1 cellular context compared by ENCODE assay signal in the genomic region with DNA sequence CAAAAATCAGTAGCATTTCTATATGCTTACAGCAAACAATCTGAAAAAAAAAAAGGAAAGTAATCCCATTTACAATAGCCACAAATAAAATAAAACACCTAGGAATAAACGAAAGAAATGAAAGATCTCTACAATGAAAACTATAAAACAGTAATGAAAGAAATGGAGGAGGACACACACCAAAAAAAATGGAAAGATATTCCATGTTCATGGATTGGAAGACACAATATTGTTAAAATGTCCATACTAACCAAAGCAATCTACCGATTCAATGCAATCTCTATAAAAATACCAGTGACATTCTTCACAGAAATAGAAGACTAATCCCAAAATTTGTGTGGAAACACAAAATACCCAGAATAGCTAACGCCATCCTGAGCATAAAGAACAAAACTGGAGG.
TF ChIP-seq lines count a peak whose summit lies in the region.

No MANE protein-coding gene starts in this region.

TF ChIP-seq in A549, 52 proteins besides CTCF, POLR2A, EP300 and RAD21 (continued from another document):
- TF ChIP-seq, protein P1, sequence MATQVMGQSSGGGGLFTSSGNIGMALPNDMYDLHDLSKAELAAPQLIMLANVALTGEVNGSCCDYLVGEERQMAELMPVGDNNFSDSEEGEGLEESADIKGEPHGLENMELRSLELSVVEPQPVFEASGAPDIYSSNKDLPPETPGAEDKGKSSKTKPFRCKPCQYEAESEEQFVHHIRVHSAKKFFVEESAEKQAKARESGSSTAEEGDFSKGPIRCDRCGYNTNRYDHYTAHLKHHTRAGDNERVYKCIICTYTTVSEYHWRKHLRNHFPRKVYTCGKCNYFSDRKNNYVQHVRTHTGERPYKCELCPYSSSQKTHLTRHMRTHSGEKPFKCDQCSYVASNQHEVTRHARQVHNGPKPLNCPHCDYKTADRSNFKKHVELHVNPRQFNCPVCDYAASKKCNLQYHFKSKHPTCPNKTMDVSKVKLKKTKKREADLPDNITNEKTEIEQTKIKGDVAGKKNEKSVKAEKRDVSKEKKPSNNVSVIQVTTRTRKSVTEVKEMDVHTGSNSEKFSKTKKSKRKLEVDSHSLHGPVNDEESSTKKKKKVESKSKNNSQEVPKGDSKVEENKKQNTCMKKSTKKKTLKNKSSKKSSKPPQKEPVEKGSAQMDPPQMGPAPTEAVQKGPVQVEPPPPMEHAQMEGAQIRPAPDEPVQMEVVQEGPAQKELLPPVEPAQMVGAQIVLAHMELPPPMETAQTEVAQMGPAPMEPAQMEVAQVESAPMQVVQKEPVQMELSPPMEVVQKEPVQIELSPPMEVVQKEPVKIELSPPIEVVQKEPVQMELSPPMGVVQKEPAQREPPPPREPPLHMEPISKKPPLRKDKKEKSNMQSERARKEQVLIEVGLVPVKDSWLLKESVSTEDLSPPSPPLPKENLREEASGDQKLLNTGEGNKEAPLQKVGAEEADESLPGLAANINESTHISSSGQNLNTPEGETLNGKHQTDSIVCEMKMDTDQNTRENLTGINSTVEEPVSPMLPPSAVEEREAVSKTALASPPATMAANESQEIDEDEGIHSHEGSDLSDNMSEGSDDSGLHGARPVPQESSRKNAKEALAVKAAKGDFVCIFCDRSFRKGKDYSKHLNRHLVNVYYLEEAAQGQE (IDR thresholded peaks at IDR 0.05): no peak
- TF ChIP-seq EHMT2 (IDR thresholded peaks at IDR 0.05; ENCODE audit: low read depth) (no peak), CHD2 (IDR thresholded peaks at IDR 0.05; ENCODE audit: low read length, partially characterized antibody) (no peak), KDM5A (IDR thresholded peaks at IDR 0.05) (no peak), MYC (IDR thresholded peaks at IDR 0.05; ENCODE audit: borderline replicate concordance, low read length) (no peak), FOSB (CRISPR knock-in tag; IDR thresholded peaks at IDR 0.05) (no peak), NR3C1 (IDR thresholded peaks at IDR 0.05) (no peak)
- TF ChIP-seq, protein P2, sequence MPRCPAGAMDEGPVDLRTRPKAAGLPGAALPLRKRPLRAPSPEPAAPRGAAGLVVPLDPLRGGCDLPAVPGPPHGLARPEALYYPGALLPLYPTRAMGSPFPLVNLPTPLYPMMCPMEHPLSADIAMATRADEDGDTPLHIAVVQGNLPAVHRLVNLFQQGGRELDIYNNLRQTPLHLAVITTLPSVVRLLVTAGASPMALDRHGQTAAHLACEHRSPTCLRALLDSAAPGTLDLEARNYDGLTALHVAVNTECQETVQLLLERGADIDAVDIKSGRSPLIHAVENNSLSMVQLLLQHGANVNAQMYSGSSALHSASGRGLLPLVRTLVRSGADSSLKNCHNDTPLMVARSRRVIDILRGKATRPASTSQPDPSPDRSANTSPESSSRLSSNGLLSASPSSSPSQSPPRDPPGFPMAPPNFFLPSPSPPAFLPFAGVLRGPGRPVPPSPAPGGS (IDR thresholded peaks at IDR 0.05): no peak
